In the genomic region with DNA sequence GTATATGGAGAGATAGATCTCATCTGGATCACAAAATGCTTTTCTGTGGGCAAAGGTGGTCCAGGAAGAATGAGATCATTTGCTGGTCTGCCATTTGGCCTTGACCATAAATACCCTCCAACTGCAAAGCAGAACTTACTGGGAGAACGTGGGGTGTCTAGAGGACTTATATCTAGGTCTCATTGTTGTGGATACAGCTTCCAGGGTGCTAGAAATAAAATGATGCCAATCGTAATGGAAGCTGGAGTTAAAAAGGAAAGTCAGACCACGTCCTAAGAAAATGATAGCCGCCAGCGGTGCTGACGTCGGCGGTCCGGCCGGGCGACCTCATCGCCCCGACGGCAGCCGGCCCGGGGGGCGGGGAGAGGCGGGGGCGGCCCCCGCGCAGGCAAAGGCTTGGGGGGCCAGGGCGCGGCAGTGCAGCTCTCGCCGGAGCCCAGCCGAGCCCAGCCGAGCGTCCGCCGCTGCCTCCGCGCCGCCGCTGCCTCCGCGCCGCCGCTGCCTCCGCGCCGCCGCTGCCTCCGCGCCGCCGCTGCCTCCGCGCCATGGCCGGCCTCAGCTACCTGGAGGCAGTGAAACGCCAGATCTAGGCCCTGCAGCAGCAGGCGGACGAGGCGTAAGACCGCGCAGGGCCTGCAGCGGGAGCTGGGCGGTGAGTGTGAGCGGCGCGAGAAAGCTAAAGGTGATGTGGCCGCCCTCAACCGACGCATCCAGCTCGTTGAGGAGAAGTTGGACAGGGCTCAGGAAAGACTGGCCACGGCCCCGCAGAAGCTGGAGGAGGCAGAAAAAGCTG, we compare ENCODE assay signal across 8 cellular contexts.
DNase-seq lines count a peak whose midpoint lies in the region; TF ChIP-seq lines count a peak whose summit lies in the region.

No MANE protein-coding gene starts in this region.

- peak overlapping the region; percentile 93 for H2AFZ ChIP-seq in GM23248

- intact Hi-C loops in lower leg skin (cut with DNase I; ENCODE audit: low total_unique reads) = no loop called here

- no peaks in the 10 kb centered on the region for H3K9me3 ChIP-seq in GM23248 (ENCODE audit: low read depth)

- no peaks in the 10 kb centered on the region for H4K20me1 ChIP-seq in GM23248 (ENCODE audit: insufficient read depth)

- H3K79me2 ChIP-seq in GM23248 (ENCODE audit: insufficient read depth) = peaks cover 12% of the 10 kb centered on the region

- H3K4me2 ChIP-seq in GM23248 (ENCODE audit: unreplicated experiment) = peak overlapping the region; percentile 93

- H3K27ac ChIP-seq in GM23248 = peak overlapping the region; percentile 90

- TF ChIP-seq POLR2A in lower leg skin (IDR thresholded peaks at IDR 0.05) = no peak

- DNase-seq in GM10266 (ENCODE audit: extremely low spot score) (peak; percentile 61), GM23248 (peak; percentile 83), LHCN-M2 (ENCODE audit: low read depth) (peak; percentile 41), dermis blood vessel endothelial cell (peak; percentile 73), lower leg skin (ENCODE audit: low spot score in 2 of 2) (peak in 1 of 2 donors; percentile 88), SKM-1 (lab: John Stamatoyannopoulos, UW; ENCODE audit: unreplicated experiment) (no peak)
- DNase-seq in activated CD4-positive, CD25-positive, alpha-beta regulatory T cell (lab: John Stamatoyannopoulos, UW) = peak; percentile 5 to 20 (median 11)
- DNase-seq in stimulated activated CD4-positive, alpha-beta T cell treated with anti-CD3 and anti-CD28 coated beads, TNF-alpha, amount 100 ng/mL, for 24 hours (ENCODE audit: low read depth in 3 of 3) = peak in 2 of 3 experiments; percentile 6 to 33

- peaks cover 34% of the 10 kb centered on the region for H3K4me1 ChIP-seq in GM23248 (ENCODE audit: insufficient read depth)

- peak overlapping the region; percentile 82 for H3K9ac ChIP-seq in GM23248

- no peaks in the 10 kb centered on the region for H3K36me3 ChIP-seq in GM23248 (ENCODE audit: low read depth)

- H3K9me2 ChIP-seq in GM23248 (ENCODE audit: insufficient read depth) = no peaks in the 10 kb centered on the region

- in situ Hi-C loops in GM23248 (cut with MboI) = no loop called here

- H3K4me3 ChIP-seq in GM23248 (peak overlapping the region; percentile 70), lower leg skin (ENCODE audit: low read depth, poor library complexity, severe bottlenecking) (peak overlapping the region; percentile 68)

- H3K27me3 ChIP-seq in GM23248 (replicated peaks; ENCODE audit: insufficient read depth) = no peaks in the 10 kb centered on the region

- 1% methylated on average over 24 to 46 of the region's 66 CpGs for WGBS in GM23248 (ENCODE audit: low coverage in 1 of 2, low lambda C conversion rate in 2 of 2, missing lambda C conversion rate in 2 of 2), 2 experiments
- WGBS in lower leg skin, 2 donors = 18 to 19% methylated on average over 47 of the region's 66 CpGs

- peaks cover 32% of the 10 kb centered on the region for H3F3A ChIP-seq in GM23248 (ENCODE audit: insufficient read depth)

- TF ChIP-seq CTCF in GM10266 (IDR thresholded peaks at IDR 0.05; ENCODE audit: control insufficient read depth, insufficient read depth, low read depth, missing control alignments) (no peak), lower leg skin (IDR thresholded peaks at IDR 0.05) (no peak)
